ENCODE assay signal across 8 cellular contexts in the genomic region with DNA sequence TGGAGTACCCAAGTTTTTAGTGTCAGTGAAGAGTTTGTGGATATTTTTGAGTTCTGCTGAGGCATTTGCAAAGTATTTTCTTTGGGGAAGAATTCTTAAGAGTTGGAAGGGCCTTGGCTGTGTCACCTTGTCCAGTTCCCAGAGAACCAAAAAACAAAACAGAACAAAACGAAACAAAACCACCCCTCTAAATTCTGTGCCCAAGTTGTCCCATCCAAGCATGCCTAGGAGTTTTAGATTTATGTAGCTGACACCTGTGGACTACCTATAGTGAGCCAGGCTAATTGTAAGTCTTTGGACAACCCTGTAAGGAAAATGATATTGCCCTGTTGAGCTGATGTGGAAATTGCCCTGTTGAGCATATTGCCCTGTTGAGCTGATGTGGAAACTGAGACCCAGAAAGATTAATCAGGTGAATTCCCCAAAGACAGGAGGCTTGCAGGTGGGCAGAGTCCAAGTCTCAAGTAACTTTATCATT. TPM values are rescaled to one million over a fixed set of nuclear protein-coding genes. Genes with fewer than 3 reads are reported as not detected.
DNase-seq lines count a peak whose midpoint lies in the region; ATAC-seq, FAIRE-seq and TF ChIP-seq lines count a peak whose summit lies in the region.

No MANE protein-coding gene starts in this region.

- peaks cover 10 to 16% of the 10 kb centered on the region in 2 experiments; a peak in 3 of 4 replicates for H3K4me1 ChIP-seq in HCT116 (ENCODE audit: control insufficient read depth in 1 of 2, insufficient read depth in 2 of 2, low read length in 2 of 2)
- peaks cover 13% of the 10 kb centered on the region for H3K4me1 ChIP-seq in hepatocyte (ENCODE audit: insufficient read depth)

- H4K20me1 ChIP-seq in HCT116 (ENCODE audit: insufficient read depth): no peaks in the 10 kb centered on the region
- H4K20me1 ChIP-seq in hepatocyte (ENCODE audit: insufficient read depth, poor library complexity, severe bottlenecking): no peaks in the 10 kb centered on the region

- BruUV-seq in HCT116 (replicated peaks; lab: Mats Ljungman, UMichigan): TSS peak; percentile 90

- no peak overlapping the region for H2AFZ ChIP-seq in HCT116 (ENCODE audit: low read depth, low read length, poor library complexity, severe bottlenecking)
- peak overlapping the region; percentile 95 for H2AFZ ChIP-seq in hepatocyte

- RAD21 ChIA-PET in HCT116 (lab: Charles Lee; ENCODE audit: low non-redundant PET in 1 of 2, low total read pairs in 2 of 2, uncharacterized antibody in 2 of 2, unreplicated experiment in 2 of 2): no interaction called here

- FAIRE-seq in GM12891 (lab: Jason Lieb, UNC): no peak

- H3K27ac Mint-ChIP-seq in activated CD4-positive, alpha-beta memory T cell treated with anti-CD3 and anti-CD28 coated beads, Interleukin-2, amount 10 ng/mL, durations not matched to agents 7 days and 5 days: peak overlapping the region; percentile 70

- peaks cover 0 to 7% of the 10 kb centered on the region in 2 experiments; a peak in 1 of 4 replicates for H3K36me3 ChIP-seq in HCT116 (ENCODE audit: control insufficient read depth in 1 of 2, insufficient read depth in 2 of 2, low read length in 2 of 2)
- H3K36me3 ChIP-seq in hepatocyte (replicated peaks; ENCODE audit: insufficient read depth, low read depth): no peaks in the 10 kb centered on the region

- intact Hi-C loops in HCT116 (cut with micrococcal nuclease): no loop called here

- TF ChIP-seq RAD21 in HCT116 (IDR thresholded peaks at IDR 0.05; ENCODE audit: low read depth): no peak

- DNase-seq in HCT116 (ENCODE audit: low read depth, low spot score) (no peak), hepatocyte (ENCODE audit: low spot score) (no peak), GM12891 (ENCODE audit: insufficient read length, low spot score) (no peak), HUDEP-2 (lab: John Stamatoyannopoulos, UW; ENCODE audit: unreplicated experiment in 76 of 76) (no peak), RKO (ENCODE audit: low spot score) (no peak)
- DNase-seq in activated CD4-positive, alpha-beta memory T cell treated with anti-CD3 and anti-CD28 coated beads, Interleukin-2, amount 10 ng/mL, durations not matched to agents 7 days and 5 days: no peak
- no peak for DNase-seq in stimulated activated naive CD4-positive, alpha-beta T cell treated with Interleukin-2 at 50 U/mL for 16 hours (lab: John Stamatoyannopoulos, UW)

- ATAC-seq in HCT116: no peak

- peaks cover 0 to 4% of the 10 kb centered on the region in 2 experiments; a peak in 1 of 4 replicates for H3K9me3 ChIP-seq in HCT116 (ENCODE audit: control insufficient read depth in 1 of 2, insufficient read depth in 1 of 2, low read depth in 1 of 2, low read length in 2 of 2)
- no peaks in the 10 kb centered on the region for H3K9me3 ChIP-seq in hepatocyte (ENCODE audit: low read depth)

- TF ChIP-seq CTCF in HCT116 (IDR thresholded peaks at IDR 0.05 in 2 of 3, conservative IDR thresholded peaks at IDR 0.05 in 1 of 3; ENCODE audit: borderline replicate concordance in 1 of 3, insufficient read depth in 1 of 3, low read depth in 2 of 3, low read length in 2 of 3): no peak
- no peak for TF ChIP-seq CTCF in hepatocyte (IDR thresholded peaks at IDR 0.05; ENCODE audit: poor library complexity)

- H3K36me3 Mint-ChIP-seq in activated CD4-positive, alpha-beta memory T cell treated with anti-CD3 and anti-CD28 coated beads, Interleukin-2, amount 10 ng/mL, durations not matched to agents 7 days and 5 days (ENCODE audit: low read depth): peaks cover 22% of the 10 kb centered on the region

- POLR2A ChIA-PET in HCT116 (lab: Charles Lee): interaction anchor here (1.1 to 1.6 kb wide), 4 partner anchors 9 to 118 kb away, joined by 4 to 23 read pairs (median 6); a partner anchor contains a TSS
- POLR2A ChIA-PET in activated CD4-positive, alpha-beta memory T cell treated with anti-CD3 and anti-CD28 coated beads, Interleukin-2, amount 10 ng/mL, durations not matched to agents 7 days and 5 days (lab: Charles Lee): interaction anchor here (1.0 to 5.8 kb wide), 5 partner anchors 9 to 117 kb away, joined by 3 to 49 read pairs (median 3); a partner anchor contains a TSS

- no peaks in the 10 kb centered on the region for H3K9me2 ChIP-seq in HCT116 (ENCODE audit: insufficient read depth)
- H3K9me2 ChIP-seq in hepatocyte (replicated peaks; ENCODE audit: insufficient read depth): no peaks in the 10 kb centered on the region

- peak overlapping the region; percentile 64 for H3K9ac ChIP-seq in HCT116 (ENCODE audit: low read length)

- H3K27ac ChIP-seq in HCT116 (ENCODE audit: low read depth, low read length) (peak overlapping the region; percentile 64), hepatocyte (peak overlapping the region; percentile 77), skin epidermis (peak overlapping the region in 20 of 21 experiments; percentile 46 to 88 (median 76))

- peak overlapping the region; percentile 62 to 66 for H3K4me3 ChIP-seq in HCT116 (replicated peaks in 1 of 2; ENCODE audit: low read depth in 1 of 2, low read length in 2 of 2)
- H3K4me3 ChIP-seq in hepatocyte: peak overlapping the region; percentile 66
- peak overlapping the region; percentile 60 to 79 (median 66) for H3K4me3 ChIP-seq in skin epidermis

- peaks cover 17% of the 10 kb centered on the region for H3K79me2 ChIP-seq in HCT116 (ENCODE audit: insufficient read depth, low read length)
- peaks cover 33% of the 10 kb centered on the region for H3K79me2 ChIP-seq in hepatocyte

- H3K4me3 Mint-ChIP-seq in activated CD4-positive, alpha-beta memory T cell treated with anti-CD3 and anti-CD28 coated beads, Interleukin-2, amount 10 ng/mL, durations not matched to agents 7 days and 5 days: peak overlapping the region; percentile 78

- peaks cover 4% of the 10 kb centered on the region for H3K9me3 Mint-ChIP-seq in activated CD4-positive, alpha-beta memory T cell treated with anti-CD3 and anti-CD28 coated beads, Interleukin-2, amount 10 ng/mL, durations not matched to agents 7 days and 5 days

- peak overlapping the region; percentile 92 for H3K4me2 ChIP-seq in HCT116 (ENCODE audit: low read length)
- H3K4me2 ChIP-seq in hepatocyte: peak overlapping the region; percentile 87

- 74% methylated on average over 1 of the region's 1 CpG for WGBS in hepatocyte (ENCODE audit: low lambda C conversion rate, missing lambda C conversion rate)

- H3K4me1 Mint-ChIP-seq in activated CD4-positive, alpha-beta memory T cell treated with anti-CD3 and anti-CD28 coated beads, Interleukin-2, amount 10 ng/mL, durations not matched to agents 7 days and 5 days: peaks cover 36% of the 10 kb centered on the region

- H3K27me3 ChIP-seq in HCT116 (ENCODE audit: insufficient read depth, low read length) (no peaks in the 10 kb centered on the region), hepatocyte (no peaks in the 10 kb centered on the region)

- CTCF ChIA-PET in HCT116 (lab: Charles Lee): interaction anchor here (1.1 to 1.6 kb wide), 2 partner anchors 19 to 74 kb away, joined by 3 to 9 read pairs; no protein-coding TSS in a partner anchor
- CTCF ChIA-PET in activated CD4-positive, alpha-beta memory T cell treated with anti-CD3 and anti-CD28 coated beads, Interleukin-2, amount 10 ng/mL, durations not matched to agents 7 days and 5 days (lab: Charles Lee): interaction anchor here (0.8 to 3.2 kb wide), 8 partner anchors 18 to 287 kb away, joined by 3 to 27 read pairs (median 4); a partner anchor contains a TSS

- no peaks in the 10 kb centered on the region for H3K27me3 Mint-ChIP-seq in activated CD4-positive, alpha-beta memory T cell treated with anti-CD3 and anti-CD28 coated beads, Interleukin-2, amount 10 ng/mL, durations not matched to agents 7 days and 5 days

- TF ChIP-seq POLR2A in HCT116 (IDR thresholded peaks at IDR 0.05; ENCODE audit: borderline replicate concordance, extremely low read depth, insufficient read depth, insufficient read length) (no peak), GM12891 (IDR thresholded peaks at IDR 0.05; ENCODE audit: low read depth, low read length) (no peak)

TF ChIP-seq in HCT116, 20 proteins besides CTCF, POLR2A, EP300 and RAD21 (continues in another document):
- TF ChIP-seq TCF7L2 (IDR thresholded peaks at IDR 0.05; ENCODE audit: borderline replicate concordance, extremely low read depth, insufficient read depth, insufficient read length): no peak
- TF ChIP-seq FOSL1 (IDR thresholded peaks at IDR 0.05; ENCODE audit: low read depth): no peak

TF ChIP-seq in GM12891, 5 proteins besides CTCF, POLR2A, EP300 and RAD21:
- no peak for TF ChIP-seq SPI1 (IDR thresholded peaks at IDR 0.05; ENCODE audit: low read depth, low read length)
- TF ChIP-seq POU2F2 (IDR thresholded peaks at IDR 0.05; ENCODE audit: low read depth, low read length): no peak
- TF ChIP-seq PAX5 (IDR thresholded peaks at IDR 0.05; ENCODE audit: insufficient read depth, low read length, severe bottlenecking): no peak
- no peak for TF ChIP-seq TAF1 (IDR thresholded peaks at IDR 0.05; ENCODE audit: low read depth, low read length)
- TF ChIP-seq POLR2AphosphoS5 (IDR thresholded peaks at IDR 0.05; ENCODE audit: low read depth, low read length): no peak

RNA-seq across cellular contexts. Expression of a gene that starts 1.0 kb away (rescaled TPM):
- total RNA-seq in HCT116 (2021; ENCODE audit: unreplicated experiment) (56.8 TPM), hepatocyte (102 and 103 TPM in 2 replicates)
- polyA plus RNA-seq in HCT116 (2012): 34.9 and 53.8 TPM in 2 replicates
- 10 to 100 TPM; 35.5 to 37.2 TPM for total RNA-seq in activated CD4-positive, alpha-beta memory T cell treated with anti-CD3 and anti-CD28 coated beads, Interleukin-2, amount 10 ng/mL, durations not matched to agents 7 days and 5 days
- 114 TPM in 2 replicates for polyA plus RNA-seq in hepatocyte
- 45.1 TPM for polyA plus RNA-seq in GM12891 (2012; ENCODE audit: low read depth, missing spikeins)

RNA-seq across cellular contexts. Expression of a gene that starts 57.5 kb away (rescaled TPM):
- total RNA-seq in HCT116 (2021; ENCODE audit: unreplicated experiment) (not detected), hepatocyte (not detected in 2 replicates)
- 0.62 TPM in 1 of 2 replicates, not detected in the other for polyA plus RNA-seq in HCT116 (2012)
- not detected for total RNA-seq in activated CD4-positive, alpha-beta memory T cell treated with anti-CD3 and anti-CD28 coated beads, Interleukin-2, amount 10 ng/mL, durations not matched to agents 7 days and 5 days
- polyA plus RNA-seq in hepatocyte: not detected in 2 replicates
- polyA plus RNA-seq in GM12891 (2012; ENCODE audit: low read depth, missing spikeins): not detected
